Comparison of ENCODE assay signal across 8 cellular contexts in genomic region chr6:7390218-7390878, GRCh38. TPM values are rescaled to one million over a fixed set of nuclear protein-coding genes. Genes with fewer than 3 reads are reported as not detected.
DNase-seq lines count a peak whose midpoint lies in the region; ATAC-seq and TF ChIP-seq lines count a peak whose summit lies in the region.

No MANE protein-coding gene starts in this region.

- H3K9ac ChIP-seq in colonic mucosa (ENCODE audit: low read depth in 2 of 2, low read length in 2 of 2): peak overlapping the region; percentile 91 to 96

- peaks cover 41% of the 10 kb centered on the region for H3K4me1 Mint-ChIP-seq in nephron

- peak overlapping the region; percentile 97 to 99 (median 98) for H3K27ac Mint-ChIP-seq in nephron

- peak overlapping the region; percentile 90 to 96 (median 95) for H3K4me3 Mint-ChIP-seq in nephron

- no peaks in the 10 kb centered on the region for H3K9me3 Mint-ChIP-seq in nephron

- TF ChIP-seq CTCF in NB4 (IDR thresholded peaks at IDR 0.05; ENCODE audit: low read depth, low read length) (no peak), colonic mucosa (IDR thresholded peaks at IDR 0.05) (no peak), nephron (IDR thresholded peaks at IDR 0.05; ENCODE audit: unreplicated experiment in 3 of 3) (peak in 1 of 3 experiments; percentile 26)

- peaks cover 7% of the 10 kb centered on the region for H3K4me1 ChIP-seq in colonic mucosa

- H3K36me3 ChIP-seq in colonic mucosa: no peaks in the 10 kb centered on the region

- H3K27me3 Mint-ChIP-seq in nephron (ENCODE audit: low read depth): no peaks in the 10 kb centered on the region

- intact Hi-C loops in colonic mucosa (cut with DNase I): loop anchor here (10.0 kb wide), 1 partner anchor 224 kb away; no protein-coding TSS in a partner anchor

- H3K27ac ChIP-seq in colonic mucosa: peak overlapping the region; percentile 98

- no peaks in the 10 kb centered on the region for H3K27me3 ChIP-seq in colonic mucosa

- H3K36me3 Mint-ChIP-seq in nephron (ENCODE audit: low read depth): peaks cover 16% of the 10 kb centered on the region

- no peak for TF ChIP-seq POLR2A in NB4 (IDR thresholded peaks at IDR 0.05; ENCODE audit: extremely low read depth, insufficient read length)

- ATAC-seq in GM21723 (IDR thresholded peaks at IDR 0.05; ENCODE audit: unreplicated experiment): peak; percentile 13

- H3K4me3 ChIP-seq in GM08714 (ENCODE audit: low read length): peak overlapping the region; percentile 89
- H3K4me3 ChIP-seq in NB4 (ENCODE audit: low read depth, low read length): peak overlapping the region; percentile 82
- peak overlapping the region; percentile 73 for H3K4me3 ChIP-seq in colonic mucosa

- DNase-seq in NB4 (ENCODE audit: low read depth): no peak
- DNase-seq in colonic mucosa: no peak
- DNase-seq in medulla oblongata (ENCODE audit: extremely low spot score): no peak
- no peak for DNase-seq in activated effector memory CD4-positive, alpha-beta T cell treated with Interleukin-2 at 50 U/mL for 16 hours
- no peak for DNase-seq in NCI-H524 (lab: John Stamatoyannopoulos, UW)

- no peaks in the 10 kb centered on the region for H3K9me3 ChIP-seq in colonic mucosa

RNA-seq across cellular contexts. Expression of gene RIOK1, which starts 0.7 kb away (rescaled TPM):
- 10 to 100 TPM; 16.6 to 16.9 TPM for total RNA-seq in colonic mucosa

RNA-seq across cellular contexts. Expression of gene CAGE1, which starts 0.8 kb away (rescaled TPM):
- not detected for total RNA-seq in colonic mucosa
